ENCODE assay signal across 27 cellular contexts in genomic region chr10:69953851-69954250, GRCh38.
A peak's percentile ranks its signal among the peaks of the same experiment; 100 is the strongest.
DNase-seq lines count a peak whose midpoint lies in the region; ATAC-seq and TF ChIP-seq lines count a peak whose summit lies in the region.
"Had no signal": no experiment of that assay in that cellular context is flagged by ENCODE, and none has a peak within 500 bp of the region (broad histone marks: within the 10 kb centered on the region; RNA-seq: fewer than 3 reads in every experiment).

No MANE protein-coding gene starts in this region.

- DNase-seq in activated naive CD8-positive, alpha-beta T cell treated with anti-CD3 and anti-CD28 coated beads, Interleukin-2, amount 50 U/mL, for 24 hours, result no peak
- DNase-seq in activated naive CD8-positive, alpha-beta T cell treated with anti-CD3 and anti-CD28 coated beads for 36 hours, result no peak
- peak; percentile 25 for DNase-seq in NB4 (ENCODE audit: low read depth)
- DNase-seq in endothelial cell (ENCODE audit: low spot score), result no peak
- peak; percentile 71 for DNase-seq in stimulated activated naive B cell treated with anti-CD40 and anti-IgM and Interleukin-4, amounts not matched to agents 10 μg/mL and 1 μg/mL and 100 μg/mL, for 72 hours
- no peak for DNase-seq in stimulated activated naive CD4-positive, alpha-beta T cell treated with Interleukin-2 at 50 U/mL for 16 hours (lab: John Stamatoyannopoulos, UW)
- DNase-seq in stimulated activated CD8-positive, alpha-beta memory T cell treated with anti-CD3 and anti-CD28 coated beads, Interleukin-4, amount 100 ng/mL, for 48 hours, result no peak
- DNase-seq: activated CD8-positive, alpha-beta T cell treated with anti-CD3 and anti-CD28 coated beads, Interleukin-2, amount 10 ng/mL, durations not matched to agents 7 days and 5 days; activated effector memory CD4-positive, alpha-beta T cell treated with anti-CD3 and anti-CD28 coated beads, Interleukin-2, amount 50 U/mL, for 16 hours; activated T-cell treated with anti-CD3 and anti-CD28 coated beads for 4 hours; AML-193; body of pancreas; effector CD8-positive, alpha-beta T cell; foreskin melanocyte; mesendoderm; naive B cell; NCI-H2081 treated with DMSO at 0.1 percent for 48 hours; NCI-H345; NCI-H748 treated with DMSO at 0.1 percent for 48 hours; retina; Right ventricle myocardium superior; stimulated activated CD4-positive, alpha-beta T cell treated with anti-CD3 and anti-CD28 coated beads, Interleukin-4, amount 100 ng/mL, for 24 hours; transverse colon had no signal

- H3K27me3 Mint-ChIP-seq in activated naive CD8-positive, alpha-beta T cell treated with anti-CD3 and anti-CD28 coated beads, Interleukin-2, amount 50 U/mL, for 24 hours, result peaks cover 3% of the 10 kb centered on the region
- peaks cover 3% of the 10 kb centered on the region for H3K27me3 Mint-ChIP-seq in activated naive CD8-positive, alpha-beta T cell treated with anti-CD3 and anti-CD28 coated beads for 36 hours
- H3K27me3 Mint-ChIP-seq in endothelial cell (ENCODE audit: unreplicated experiment), result peaks cover 7% of the 10 kb centered on the region
- H3K27me3 Mint-ChIP-seq in stimulated activated naive B cell treated with anti-CD40 and anti-IgM and Interleukin-4, amounts not matched to agents 10 μg/mL and 1 μg/mL and 100 μg/mL, for 72 hours, result peaks cover 5 to 7% of the 10 kb centered on the region in 2 donors

- no peak overlapping the region for H3K27ac Mint-ChIP-seq in activated naive CD8-positive, alpha-beta T cell treated with anti-CD3 and anti-CD28 coated beads, Interleukin-2, amount 50 U/mL, for 24 hours
- no peak overlapping the region for H3K27ac Mint-ChIP-seq in activated naive CD8-positive, alpha-beta T cell treated with anti-CD3 and anti-CD28 coated beads for 36 hours
- H3K27ac Mint-ChIP-seq in endothelial cell (ENCODE audit: unreplicated experiment), result no peak overlapping the region
- peak overlapping the region; percentile 89 for H3K27ac Mint-ChIP-seq in stimulated activated naive B cell treated with anti-CD40 and anti-IgM and Interleukin-4, amounts not matched to agents 10 μg/mL and 1 μg/mL and 100 μg/mL, for 72 hours
- H3K27ac Mint-ChIP-seq: activated CD8-positive, alpha-beta T cell treated with anti-CD3 and anti-CD28 coated beads, Interleukin-2, amount 10 ng/mL, durations not matched to agents 7 days and 5 days; naive B cell had no signal

- H3K36me3 Mint-ChIP-seq in activated naive CD8-positive, alpha-beta T cell treated with anti-CD3 and anti-CD28 coated beads, Interleukin-2, amount 50 U/mL, for 24 hours (ENCODE audit: low read depth), result no peaks in the 10 kb centered on the region
- H3K36me3 Mint-ChIP-seq in activated naive CD8-positive, alpha-beta T cell treated with anti-CD3 and anti-CD28 coated beads for 36 hours, result no peaks in the 10 kb centered on the region
- H3K36me3 Mint-ChIP-seq in endothelial cell (ENCODE audit: low read depth, unreplicated experiment), result peaks cover 7% of the 10 kb centered on the region
- H3K36me3 Mint-ChIP-seq in stimulated activated naive B cell treated with anti-CD40 and anti-IgM and Interleukin-4, amounts not matched to agents 10 μg/mL and 1 μg/mL and 100 μg/mL, for 72 hours, result peaks cover 0 to 9% of the 10 kb centered on the region in 2 donors
- H3K36me3 Mint-ChIP-seq: naive B cell had no signal

- no peak overlapping the region for H3K4me3 ChIP-seq in NB4 (ENCODE audit: low read depth, low read length)
- H3K4me3 ChIP-seq: body of pancreas, transverse colon had no signal

- TF ChIP-seq CTCF in NB4 (IDR thresholded peaks at IDR 0.05; ENCODE audit: low read depth, low read length), result no peak
- TF ChIP-seq CTCF in endothelial cell (IDR thresholded peaks at IDR 0.05; ENCODE audit: unreplicated experiment), result no peak

- no peaks in the 10 kb centered on the region for H3K4me1 Mint-ChIP-seq in activated naive CD8-positive, alpha-beta T cell treated with anti-CD3 and anti-CD28 coated beads, Interleukin-2, amount 50 U/mL, for 24 hours
- H3K4me1 Mint-ChIP-seq in activated naive CD8-positive, alpha-beta T cell treated with anti-CD3 and anti-CD28 coated beads for 36 hours, result no peaks in the 10 kb centered on the region
- peaks cover 5% of the 10 kb centered on the region for H3K4me1 Mint-ChIP-seq in endothelial cell (ENCODE audit: unreplicated experiment)
- peaks cover 72 to 77% of the 10 kb centered on the region in 2 donors for H3K4me1 Mint-ChIP-seq in stimulated activated naive B cell treated with anti-CD40 and anti-IgM and Interleukin-4, amounts not matched to agents 10 μg/mL and 1 μg/mL and 100 μg/mL, for 72 hours

- no peak for TF ChIP-seq POLR2A in NB4 (IDR thresholded peaks at IDR 0.05; ENCODE audit: extremely low read depth, insufficient read length)

- no peak overlapping the region for H3K4me3 Mint-ChIP-seq in activated naive CD8-positive, alpha-beta T cell treated with anti-CD3 and anti-CD28 coated beads, Interleukin-2, amount 50 U/mL, for 24 hours
- H3K4me3 Mint-ChIP-seq in activated naive CD8-positive, alpha-beta T cell treated with anti-CD3 and anti-CD28 coated beads for 36 hours, result no peak overlapping the region
- H3K4me3 Mint-ChIP-seq in endothelial cell (ENCODE audit: unreplicated experiment), result peak overlapping the region; percentile 23
- H3K4me3 Mint-ChIP-seq in stimulated activated naive B cell treated with anti-CD40 and anti-IgM and Interleukin-4, amounts not matched to agents 10 μg/mL and 1 μg/mL and 100 μg/mL, for 72 hours, result peak overlapping the region; percentile 49 to 68
- H3K4me3 Mint-ChIP-seq: activated CD8-positive, alpha-beta T cell treated with anti-CD3 and anti-CD28 coated beads, Interleukin-2, amount 10 ng/mL, durations not matched to agents 7 days and 5 days; naive B cell had no signal

- no peaks in the 10 kb centered on the region for H3K9me3 Mint-ChIP-seq in activated naive CD8-positive, alpha-beta T cell treated with anti-CD3 and anti-CD28 coated beads, Interleukin-2, amount 50 U/mL, for 24 hours
- no peaks in the 10 kb centered on the region for H3K9me3 Mint-ChIP-seq in activated naive CD8-positive, alpha-beta T cell treated with anti-CD3 and anti-CD28 coated beads for 36 hours
- H3K9me3 Mint-ChIP-seq in endothelial cell (ENCODE audit: unreplicated experiment), result no peaks in the 10 kb centered on the region
- H3K9me3 Mint-ChIP-seq in stimulated activated naive B cell treated with anti-CD40 and anti-IgM and Interleukin-4, amounts not matched to agents 10 μg/mL and 1 μg/mL and 100 μg/mL, for 72 hours, result no peaks in the 10 kb centered on the region
- H3K9me3 Mint-ChIP-seq: naive B cell had no signal

- ATAC-seq in activated naive CD8-positive, alpha-beta T cell treated with anti-CD3 and anti-CD28 coated beads, Interleukin-2, amount 50 U/mL, for 24 hours, result peak; percentile 30
- peak; percentile 72 to 78 for ATAC-seq in stimulated activated naive B cell treated with anti-CD40 and anti-IgM and Interleukin-4, amounts not matched to agents 10 μg/mL and 1 μg/mL and 100 μg/mL, for 72 hours (replicated peaks)
- ATAC-seq in GM18907 (IDR thresholded peaks at IDR 0.05; ENCODE audit: unreplicated experiment), result no peak
- ATAC-seq: activated CD4-positive, CD25-positive, alpha-beta regulatory T cell treated with anti-CD3 and anti-CD28 coated beads, Interleukin-2, amount 50 U/mL, for 24 hours; activated CD8-positive, alpha-beta T cell treated with anti-CD3 and anti-CD28 coated beads, Interleukin-2, amount 10 ng/mL, durations not matched to agents 7 days and 5 days; body of pancreas; esophagus mucosa; HepG2 had no signal

Comparison
In these comparisons a context has a peak if more than half of its experiments do, and no peak if none do; other contexts are left out.
1. DNase-seq: peak in NB4 (single experiment) and stimulated activated naive B cell treated with anti-CD40 and anti-IgM and Interleukin-4, amounts not matched to agents 10 μg/mL and 1 μg/mL and 100 μg/mL, for 72 hours (single experiment); none in activated naive CD8-positive, alpha-beta T cell treated with anti-CD3 and anti-CD28 coated beads, Interleukin-2, amount 50 U/mL, for 24 hours (single experiment), activated naive CD8-positive, alpha-beta T cell treated with anti-CD3 and anti-CD28 coated beads for 36 hours (single experiment), endothelial cell (single experiment), stimulated activated naive CD4-positive, alpha-beta T cell treated with Interleukin-2 at 50 U/mL for 16 hours (single experiment) and stimulated activated CD8-positive, alpha-beta memory T cell treated with anti-CD3 and anti-CD28 coated beads, Interleukin-4, amount 100 ng/mL, for 48 hours (single experiment).
2. H3K4me3 Mint-ChIP-seq: peak in endothelial cell (single experiment) and stimulated activated naive B cell treated with anti-CD40 and anti-IgM and Interleukin-4, amounts not matched to agents 10 μg/mL and 1 μg/mL and 100 μg/mL, for 72 hours (2 of 2); none in activated naive CD8-positive, alpha-beta T cell treated with anti-CD3 and anti-CD28 coated beads, Interleukin-2, amount 50 U/mL, for 24 hours (single experiment) and activated naive CD8-positive, alpha-beta T cell treated with anti-CD3 and anti-CD28 coated beads for 36 hours (single experiment).